In genomic region chr4:168593399-168593798, GRCh38 we compare ENCODE assay signal across 13 cellular contexts.
"Had no signal": no experiment of that assay in that cellular context is flagged by ENCODE, and none has a peak within 500 bp of the region (broad histone marks: within the 10 kb centered on the region; RNA-seq: fewer than 3 reads in every experiment).

No MANE protein-coding gene starts in this region.

- H3K27me3 ChIP-seq: neutrophil, tibial nerve had no signal

- DNase-seq: activated CD4-positive, alpha-beta T cell treated with anti-CD3 and anti-CD28 coated beads, Interleukin-2, amount 10 ng/mL, durations not matched to agents 24 days and 14 days; activated CD8-positive, alpha-beta memory T cell treated with anti-CD3 and anti-CD28 coated beads for 24 hours; activated naive CD4-positive, alpha-beta T cell treated with anti-CD3 and anti-CD28 coated beads for 36 hours; caudate nucleus; effector memory CD4-positive, alpha-beta T cell; hippocampal formation; naive B cell; retina; small intestine; T-helper 1 cell had no signal

- H3K36me3 ChIP-seq: neutrophil, tibial nerve had no signal

- H3K4me1 ChIP-seq: tibial nerve had no signal

- H3K4me3 ChIP-seq: lung, tibial nerve had no signal

- FAIRE-seq: small intestine had no signal

- H3K9me3 ChIP-seq: neutrophil, tibial nerve had no signal

- H3K36me3 Mint-ChIP-seq: naive B cell had no signal

- H3K27ac Mint-ChIP-seq: activated CD4-positive, alpha-beta T cell treated with anti-CD3 and anti-CD28 coated beads, Interleukin-2, amount 10 ng/mL, durations not matched to agents 24 days and 14 days; activated naive CD4-positive, alpha-beta T cell treated with anti-CD3 and anti-CD28 coated beads for 36 hours; naive B cell had no signal

- H3K27ac ChIP-seq: neutrophil, tibial nerve had no signal

- H3K9me3 Mint-ChIP-seq: activated CD4-positive, alpha-beta T cell treated with anti-CD3 and anti-CD28 coated beads, Interleukin-2, amount 10 ng/mL, durations not matched to agents 24 days and 14 days; activated naive CD4-positive, alpha-beta T cell treated with anti-CD3 and anti-CD28 coated beads for 36 hours had no signal

- H3K4me3 Mint-ChIP-seq: activated CD4-positive, alpha-beta T cell treated with anti-CD3 and anti-CD28 coated beads, Interleukin-2, amount 10 ng/mL, durations not matched to agents 24 days and 14 days; activated naive CD4-positive, alpha-beta T cell treated with anti-CD3 and anti-CD28 coated beads for 36 hours; naive B cell had no signal

- H3K4me1 Mint-ChIP-seq: activated CD4-positive, alpha-beta T cell treated with anti-CD3 and anti-CD28 coated beads, Interleukin-2, amount 10 ng/mL, durations not matched to agents 24 days and 14 days; naive B cell had no signal
